ENCODE assay signal across 17 cellular contexts in the genomic region with DNA sequence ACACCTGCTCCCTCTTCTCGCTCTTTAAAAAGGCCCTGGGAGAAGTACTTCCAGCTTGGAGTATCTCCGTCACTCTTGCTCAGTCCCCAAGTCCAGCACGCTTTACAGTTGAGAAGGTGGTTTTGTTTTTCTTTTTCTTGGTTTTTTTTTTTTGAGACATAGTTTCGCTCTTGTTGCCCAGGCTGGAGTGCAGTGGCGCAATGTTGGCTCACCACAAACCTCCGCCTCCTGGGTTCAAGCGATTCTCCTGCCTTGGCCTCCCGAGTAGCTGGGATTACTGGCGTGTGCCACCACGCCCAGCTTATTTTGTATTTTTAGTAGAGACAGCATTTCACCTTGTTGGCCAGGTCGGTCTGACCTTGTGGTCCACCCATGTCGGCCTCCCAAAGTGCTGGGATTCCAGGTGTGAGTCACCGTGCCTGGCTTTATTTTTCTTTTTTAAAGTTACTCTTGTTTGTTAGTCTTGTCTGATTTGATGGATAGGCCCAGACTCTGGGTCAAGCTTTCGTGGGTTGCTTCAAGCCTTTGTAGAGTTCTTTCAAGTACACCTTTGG. TPM values are rescaled to one million over a fixed set of nuclear protein-coding genes. Genes with fewer than 3 reads are reported as not detected.
DNase-seq lines count a peak whose midpoint lies in the region; ATAC-seq and TF ChIP-seq lines count a peak whose summit lies in the region.
"Had no signal": no experiment of that assay in that cellular context is flagged by ENCODE, and none has a peak within 500 bp of the region (broad histone marks: within the 10 kb centered on the region; RNA-seq: fewer than 3 reads in every experiment).

No MANE protein-coding gene starts in this region.

- H3K27me3 ChIP-seq in body of pancreas, result peaks cover 0 to 3% of the 10 kb centered on the region in 2 donors

- WGBS in body of pancreas, 2 donors, result 72 to 84% methylated on average over 14 of the region's 14 CpGs

- no peak for TF ChIP-seq CTCF in body of pancreas (IDR thresholded peaks at IDR 0.05)

- no peaks in the 10 kb centered on the region for H3K36me3 Mint-ChIP-seq in dendritic cell treated with granulocyte-macrophage colony-stimulating factor and Interleukin-4, amounts not matched to agents 40 ng/mL and 50 ng/mL, for 4 days (ENCODE audit: low read depth)

- peak; percentile 1 for DNase-seq in A172 (ENCODE audit: low spot score)
- DNase-seq in M059J (ENCODE audit: low read depth), result peak; percentile 27
- peak; percentile 37 for DNase-seq in NOMO-1 treated with dmso at 0.1 percent for 144 hours (lab: John Stamatoyannopoulos, UW; ENCODE audit: unreplicated experiment)
- no peak for DNase-seq in ACHN
- DNase-seq in epidermal melanocyte (ENCODE audit: insufficient read length, low spot score), result no peak
- DNase-seq in body of pancreas, result no peak
- DNase-seq: COR-L47, EL, NCI-H1436 treated with DMSO at 0.1 percent for 48 hours, NCI-H2029 treated with DMSO at 0.1 percent for 48 hours, NCI-H2171 treated with DMSO at 0.1 percent for 48 hours, NCI-H748 treated with DMSO at 0.1 percent for 48 hours, SHP77, SK-N-SH had no signal

- no peaks in the 10 kb centered on the region for H3K27me3 Mint-ChIP-seq in dendritic cell treated with granulocyte-macrophage colony-stimulating factor and Interleukin-4, amounts not matched to agents 40 ng/mL and 50 ng/mL, for 4 days

- no peak overlapping the region for H3K27ac ChIP-seq in body of pancreas
- H3K27ac ChIP-seq: A549 had no signal

- no peak for TF ChIP-seq POLR2A in body of pancreas (IDR thresholded peaks at IDR 0.05)

- no peak for ATAC-seq in body of pancreas
- ATAC-seq: A549 had no signal

- no peaks in the 10 kb centered on the region for H3K9me3 ChIP-seq in body of pancreas
- H3K9me3 ChIP-seq: A549, SK-N-SH had no signal

- no peak overlapping the region for H3K4me3 Mint-ChIP-seq in dendritic cell treated with granulocyte-macrophage colony-stimulating factor and Interleukin-4, amounts not matched to agents 40 ng/mL and 50 ng/mL, for 4 days

- H3K9me3 Mint-ChIP-seq in dendritic cell treated with granulocyte-macrophage colony-stimulating factor and Interleukin-4, amounts not matched to agents 40 ng/mL and 50 ng/mL, for 4 days, result no peaks in the 10 kb centered on the region

- peak overlapping the region; percentile 25 for H3K27ac Mint-ChIP-seq in dendritic cell treated with granulocyte-macrophage colony-stimulating factor and Interleukin-4, amounts not matched to agents 40 ng/mL and 50 ng/mL, for 4 days

- intact Hi-C loops in dendritic cell treated with granulocyte-macrophage colony-stimulating factor and Interleukin-4, amounts not matched to agents 40 ng/mL and 50 ng/mL, for 4 days (cut with micrococcal nuclease), result no loop called here
- intact Hi-C loops in body of pancreas (cut with DNase I), result no loop called here

- no peaks in the 10 kb centered on the region for H3K4me1 ChIP-seq in body of pancreas
- H3K4me1 ChIP-seq: A549 had no signal

- peaks cover 63% of the 10 kb centered on the region for H3K4me1 Mint-ChIP-seq in dendritic cell treated with granulocyte-macrophage colony-stimulating factor and Interleukin-4, amounts not matched to agents 40 ng/mL and 50 ng/mL, for 4 days (ENCODE audit: low read depth)

- in situ Hi-C loops in ACHN (cut with HindIII; ENCODE audit: low pct_ligation_motif_present, low pct_unique_long_range_greater_than_20kb, low sequenced_read_pairs), result no loop called here

- no peak overlapping the region for H3K4me3 ChIP-seq in body of pancreas
- H3K4me3 ChIP-seq: A549 had no signal

- H3K36me3 ChIP-seq in body of pancreas (replicated peaks in 1 of 2; ENCODE audit: insufficient read depth in 1 of 2, low read depth in 2 of 2), result no peaks in the 10 kb centered on the region

RNA-seq across cellular contexts. Expression of a gene that starts 1.9 kb away (rescaled TPM):
- not detected in 2 replicates for total RNA-seq in A172 (2014; rRNA removed; shearing (Covaris generic))
- total RNA-seq in M059J (2014; rRNA removed; shearing (Covaris generic)), result not detected in 2 replicates
- total RNA-seq in body of pancreas, result 1 to 10 TPM; 2.0 to 4.7 TPM
- total RNA-seq: NCI-H460 had no signal

RNA-seq across cellular contexts. Expression of a gene that starts 12.2 kb away (rescaled TPM):
- not detected in 2 replicates for total RNA-seq in A172 (2014; rRNA removed; shearing (Covaris generic))
- not detected in 2 replicates for total RNA-seq in M059J (2014; rRNA removed; shearing (Covaris generic))
- not detected for total RNA-seq in body of pancreas
- total RNA-seq: NCI-H460 had no signal

Comparison
In these comparisons a context has a peak if more than half of its experiments do, and no peak if none do; other contexts are left out.
1. DNase-seq: peak in A172 (single experiment), M059J (single experiment) and NOMO-1 treated with dmso at 0.1 percent for 144 hours (single experiment); none in ACHN (single experiment), epidermal melanocyte (single experiment) and body of pancreas (0 of 4).